Comparison of ENCODE assay signal across 10 cellular contexts in the genomic region with DNA sequence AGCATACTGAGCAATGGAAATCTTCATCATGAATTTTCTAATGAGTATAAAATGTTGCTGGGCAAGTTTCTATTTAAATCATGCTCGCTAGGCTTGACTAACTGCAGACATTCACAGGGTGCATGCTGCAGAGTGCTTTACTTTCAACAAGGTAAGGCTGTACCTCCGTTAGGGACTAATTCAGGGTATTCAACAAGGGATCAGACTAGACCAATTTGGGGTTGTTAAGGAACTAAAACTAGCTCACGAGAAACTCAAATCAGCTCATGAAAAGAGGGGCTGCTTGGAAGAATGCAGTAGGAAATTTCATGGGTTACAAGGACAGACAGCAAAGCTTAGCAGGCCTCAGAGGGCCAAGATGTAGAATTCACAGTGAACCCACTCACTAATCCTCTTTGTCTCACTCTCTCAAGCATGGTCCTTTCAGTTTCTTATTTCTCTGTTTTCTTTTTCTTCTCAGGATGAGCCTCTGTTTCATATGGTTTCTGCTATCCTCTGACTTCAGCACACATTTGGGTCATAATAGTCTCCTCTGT. TPM values are rescaled to one million over a fixed set of nuclear protein-coding genes. Genes with fewer than 3 reads are reported as not detected.
DNase-seq lines count a peak whose midpoint lies in the region; ATAC-seq and TF ChIP-seq lines count a peak whose summit lies in the region.
"Had no signal": no experiment of that assay in that cellular context is flagged by ENCODE, and none has a peak within 500 bp of the region (broad histone marks: within the 10 kb centered on the region; RNA-seq: fewer than 3 reads in every experiment).

No MANE protein-coding gene starts in this region.

- no peak overlapping the region for H3K14ac ChIP-seq in neuronal stem cell (ENCODE audit: low read length)

- DNase-seq in NAMALWA (ENCODE audit: low spot score) (peak; percentile 79), neuronal stem cell (ENCODE audit: low spot score) (no peak), right lobe of liver (no peak), T-helper 17 cell (no peak), testis (no peak)
- no peak for DNase-seq in activated naive CD4-positive, alpha-beta T cell (lab: John Stamatoyannopoulos, UW)
- DNase-seq: NCI-H1092 had no signal

- no peak overlapping the region for H3K4me2 ChIP-seq in neuronal stem cell (ENCODE audit: insufficient read depth, low read length, poor library complexity, severe bottlenecking)

- no peak overlapping the region for H3K27ac Mint-ChIP-seq in T-helper 17 cell
- H3K27ac Mint-ChIP-seq: activated naive CD4-positive, alpha-beta T cell treated with anti-CD3 and anti-CD28 coated beads, Interleukin-2, amount 50 U/mL, for 24 hours had no signal

- ATAC-seq in HG02798 (IDR thresholded peaks at IDR 0.05; ENCODE audit: poor library complexity, unreplicated experiment): peak; percentile 75
- ATAC-seq in right lobe of liver: no peak
- ATAC-seq in T-helper 17 cell: no peak

- H3K27ac ChIP-seq in neuronal stem cell (replicated peaks; ENCODE audit: low read length): peak overlapping the region; percentile 80
- H3K27ac ChIP-seq in right lobe of liver: no peak overlapping the region
- no peak overlapping the region for H3K27ac ChIP-seq in testis

- no peak for TF ChIP-seq CTCF in right lobe of liver (IDR thresholded peaks at IDR 0.05)
- TF ChIP-seq CTCF in testis (IDR thresholded peaks at IDR 0.05): no peak

- peak overlapping the region; percentile 23 for H2AFZ ChIP-seq in neuronal stem cell (ENCODE audit: low read length)

- no peaks in the 10 kb centered on the region for H3K4me1 Mint-ChIP-seq in T-helper 17 cell
- H3K4me1 Mint-ChIP-seq: activated naive CD4-positive, alpha-beta T cell treated with anti-CD3 and anti-CD28 coated beads, Interleukin-2, amount 50 U/mL, for 24 hours had no signal

- H3K4me1 ChIP-seq in neuronal stem cell (ENCODE audit: control insufficient read depth in 2 of 2, insufficient read depth in 1 of 2, low read depth in 1 of 2, low read length in 2 of 2): peaks cover 0 to 2% of the 10 kb centered on the region in 2 donors
- H3K4me1 ChIP-seq in right lobe of liver: no peaks in the 10 kb centered on the region
- H3K4me1 ChIP-seq in testis: no peaks in the 10 kb centered on the region

- no peak overlapping the region for H2BK12ac ChIP-seq in neuronal stem cell (ENCODE audit: low read length)

- no peak overlapping the region for H2BK5ac ChIP-seq in neuronal stem cell (ENCODE audit: low read length)

- intact Hi-C loops in right lobe of liver (cut with DNase I) (no loop called here), testis (cut with DNase I; ENCODE audit: low total_unique reads) (no loop called here)

- H3K27me3 Mint-ChIP-seq in T-helper 17 cell: peaks cover 6% of the 10 kb centered on the region
- H3K27me3 Mint-ChIP-seq: activated naive CD4-positive, alpha-beta T cell treated with anti-CD3 and anti-CD28 coated beads, Interleukin-2, amount 50 U/mL, for 24 hours had no signal

- no peak overlapping the region for H4K8ac ChIP-seq in neuronal stem cell (ENCODE audit: low read depth, low read length)

- H2BK120ac ChIP-seq in neuronal stem cell (ENCODE audit: low read depth, low read length): no peak overlapping the region

- no peak overlapping the region for H2BK15ac ChIP-seq in neuronal stem cell (ENCODE audit: low read length)

- WGBS in neuronal stem cell (ENCODE audit: extremely low coverage in 2 of 2, insufficient read length in 2 of 2, insufficient replicate concordance in 1 of 2), 2 donors: no CpG with 5 or more reads among the region's 3 CpGs
- WGBS in right lobe of liver (ENCODE audit: insufficient coverage, low coverage, low lambda C conversion rate, missing lambda C conversion rate): 64% methylated on average over 3 of the region's 3 CpGs
- WGBS in testis, 2 donors: 88% methylated on average over 3 of the region's 3 CpGs

- H3K36me3 ChIP-seq in neuronal stem cell (replicated peaks in 1 of 2; ENCODE audit: control insufficient read depth in 2 of 2, insufficient read depth in 2 of 2, low read length in 2 of 2) (no peaks in the 10 kb centered on the region), right lobe of liver (no peaks in the 10 kb centered on the region), testis (ENCODE audit: low read depth, missing control alignments) (no peaks in the 10 kb centered on the region)

- TF ChIP-seq POLR2A in GM19099 (IDR thresholded peaks at IDR 0.05; ENCODE audit: extremely low read depth, insufficient read length, low read depth): peak; percentile 17
- no peak for TF ChIP-seq POLR2A in right lobe of liver (IDR thresholded peaks at IDR 0.05)
- TF ChIP-seq POLR2A in testis (IDR thresholded peaks at IDR 0.05): no peak

- no peak overlapping the region for H3K4me3 Mint-ChIP-seq in T-helper 17 cell
- H3K4me3 Mint-ChIP-seq: activated naive CD4-positive, alpha-beta T cell treated with anti-CD3 and anti-CD28 coated beads, Interleukin-2, amount 50 U/mL, for 24 hours had no signal

- no peaks in the 10 kb centered on the region for H3K36me3 Mint-ChIP-seq in T-helper 17 cell (ENCODE audit: low read depth)
- H3K36me3 Mint-ChIP-seq: activated naive CD4-positive, alpha-beta T cell treated with anti-CD3 and anti-CD28 coated beads, Interleukin-2, amount 50 U/mL, for 24 hours had no signal

- H3K4me3 ChIP-seq in neuronal stem cell (ENCODE audit: low read length in 2 of 2) (no peak overlapping the region), right lobe of liver (no peak overlapping the region), testis (no peak overlapping the region)

- H3K27me3 ChIP-seq in neuronal stem cell (ENCODE audit: control insufficient read depth in 3 of 3, insufficient read depth in 3 of 3, low read depth in 1 of 3, low read length in 3 of 3) (no peaks in the 10 kb centered on the region), right lobe of liver (no peaks in the 10 kb centered on the region), testis (no peaks in the 10 kb centered on the region)

- no peak overlapping the region for H3K23ac ChIP-seq in neuronal stem cell (ENCODE audit: low read depth, low read length, poor library complexity)

- H4K91ac ChIP-seq in neuronal stem cell (ENCODE audit: low read depth, low read length, poor library complexity): no peak overlapping the region

- H3K18ac ChIP-seq in neuronal stem cell (ENCODE audit: low read length): no peak overlapping the region

- H3K9me3 ChIP-seq in neuronal stem cell (replicated peaks in 1 of 2; ENCODE audit: control insufficient read depth in 2 of 2, insufficient read depth in 1 of 2, low read depth in 1 of 2, low read length in 2 of 2) (no peaks in the 10 kb centered on the region), right lobe of liver (no peaks in the 10 kb centered on the region), T-helper 17 cell (ENCODE audit: control insufficient read depth, low read length, poor library complexity, severe bottlenecking) (no peaks in the 10 kb centered on the region), testis (no peaks in the 10 kb centered on the region)

- no peak overlapping the region for H3K9ac ChIP-seq in neuronal stem cell (ENCODE audit: low read depth, low read length, poor library complexity)

- no peaks in the 10 kb centered on the region for H3K79me1 ChIP-seq in neuronal stem cell (ENCODE audit: low read depth, low read length)

- no peak overlapping the region for H3K4ac ChIP-seq in neuronal stem cell (ENCODE audit: low read length)

- no peak overlapping the region for H2AK5ac ChIP-seq in neuronal stem cell (ENCODE audit: low read depth, low read length)

RNA-seq across cellular contexts. Expression of a gene that starts 2.2 kb away (rescaled TPM):
- 13.5 TPM for polyA plus RNA-seq in neuronal stem cell (2013, experiment 1 of 2)
- 13.7 TPM for polyA plus RNA-seq in neuronal stem cell (2013, experiment 2 of 2)
- under 1 TPM in 2 of 6 experiments, not detected in 4; 0.18 to 0.25 TPM for total RNA-seq in right lobe of liver
- under 1 TPM in 1 of 2 donors, not detected in 1; 0.16 TPM for total RNA-seq in T-helper 17 cell
- total RNA-seq in testis: 1 to 10 TPM; 1.4 to 2.5 TPM
- polyA plus RNA-seq in testis (ENCODE audit: insufficient read depth, low read depth, low replicate concordance): 3.5 TPM
